11 cellular contexts compared by ENCODE assay signal in the genomic region with DNA sequence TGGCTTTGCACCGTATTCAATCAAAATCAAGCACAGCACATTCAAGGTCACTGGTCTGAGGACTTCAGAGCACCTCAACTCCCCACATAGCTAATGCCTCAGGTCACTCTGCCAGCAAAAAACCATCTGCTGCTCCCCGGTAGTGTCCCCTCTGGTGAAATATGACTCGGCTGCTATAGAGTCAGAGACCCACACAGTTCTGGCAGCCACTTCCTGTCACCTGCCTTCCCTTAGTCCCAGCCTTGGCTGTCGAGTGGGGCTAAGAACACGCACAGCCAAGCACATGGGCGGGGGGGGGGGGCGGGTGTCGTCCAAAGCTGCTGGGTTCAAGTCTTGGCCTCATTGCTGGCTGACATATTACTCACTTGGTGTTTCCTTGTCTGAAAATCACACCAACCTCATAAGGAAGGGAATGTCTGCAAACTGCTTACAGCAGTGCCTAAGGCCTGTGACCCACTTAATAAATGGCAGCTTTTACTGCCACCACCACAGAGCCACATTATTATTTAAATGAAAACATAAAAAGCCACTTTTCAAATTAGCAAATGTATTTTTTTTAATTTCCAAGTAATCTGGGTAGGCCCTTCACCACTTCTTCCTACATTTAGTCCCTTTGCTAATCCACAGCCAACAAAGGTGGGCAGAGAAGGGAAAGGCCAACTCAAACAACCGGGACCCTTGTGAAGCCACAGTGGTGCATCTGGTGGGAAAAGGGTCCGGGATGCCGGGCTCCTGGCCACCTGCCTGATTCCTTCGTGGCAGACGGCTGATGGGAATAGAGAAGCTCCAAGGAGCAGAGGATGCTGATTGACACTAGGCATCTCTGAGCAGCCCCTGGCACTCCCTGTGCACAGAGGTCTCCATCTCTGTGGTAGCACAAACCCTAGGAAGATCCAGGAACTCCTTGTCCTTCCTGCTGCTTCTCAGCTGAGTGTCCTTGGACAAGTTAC. TPM values are rescaled to one million over a fixed set of nuclear protein-coding genes. Genes with fewer than 3 reads are reported as not detected.
DNase-seq lines count a peak whose midpoint lies in the region; ATAC-seq and TF ChIP-seq lines count a peak whose summit lies in the region.
"Had no signal": no experiment of that assay in that cellular context is flagged by ENCODE, and none has a peak within 500 bp of the region (broad histone marks: within the 10 kb centered on the region; RNA-seq: fewer than 3 reads in every experiment).

No MANE protein-coding gene starts in this region.

- peaks cover 5% of the 10 kb centered on the region for H3K9me3 Mint-ChIP-seq in activated B cell treated with CpG ODN at 0.5 μM for 24 hours

- no peak overlapping the region for H3K4me3 ChIP-seq in fibroblast of villous mesenchyme (ENCODE audit: low read depth, low read length)
- H3K4me3 ChIP-seq: lung, thoracic aorta had no signal

- CTCF ChIA-PET in activated B cell treated with CpG ODN at 0.5 μM for 24 hours (lab: Charles Lee) = interaction anchor here (0.9 to 1.2 kb wide), 4 partner anchors 32 to 241 kb away, joined by 3 to 6 read pairs (median 4); no protein-coding TSS in a partner anchor

- no peaks in the 10 kb centered on the region for H3K27me3 Mint-ChIP-seq in activated B cell treated with CpG ODN at 0.5 μM for 24 hours

- intact Hi-C loops in activated B cell treated with CpG ODN at 0.5 μM for 24 hours (cut with micrococcal nuclease) = no loop called here

- peak; percentile 40 for DNase-seq in AG08395 (ENCODE audit: low spot score)
- no peak for DNase-seq in activated B cell treated with CpG ODN at 0.5 μM for 24 hours
- peak; percentile 59 for DNase-seq in fibroblast of villous mesenchyme (ENCODE audit: low read depth)
- no peak for DNase-seq in NCI-H446 treated with DMSO at 0.1 percent for 48 hours (lab: John Stamatoyannopoulos, UW)
- DNase-seq in pons (ENCODE audit: low spot score) = no peak
- no peak for DNase-seq in retina
- DNase-seq in nucleus accumbens (lab: John Stamatoyannopoulos, UW) = no peak
- DNase-seq: Calu3 had no signal

- peaks cover 42% of the 10 kb centered on the region for H3K4me1 Mint-ChIP-seq in activated B cell treated with CpG ODN at 0.5 μM for 24 hours

- peaks cover 85% of the 10 kb centered on the region for H3K36me3 Mint-ChIP-seq in activated B cell treated with CpG ODN at 0.5 μM for 24 hours (ENCODE audit: low read depth)

- no peak overlapping the region for H3K4me3 Mint-ChIP-seq in activated B cell treated with CpG ODN at 0.5 μM for 24 hours

- TF ChIP-seq CTCF in activated B cell treated with CpG ODN at 0.5 μM for 24 hours (IDR thresholded peaks at IDR 0.05) (no peak), fibroblast of villous mesenchyme (IDR thresholded peaks at IDR 0.05; ENCODE audit: insufficient read depth, low read depth, low read length) (no peak)

- H3K27ac Mint-ChIP-seq in activated B cell treated with CpG ODN at 0.5 μM for 24 hours = peak overlapping the region; percentile 25

- peak; percentile 57 for ATAC-seq in HG02852 (IDR thresholded peaks at IDR 0.05; ENCODE audit: unreplicated experiment)
- no peak for ATAC-seq in activated B cell treated with CpG ODN at 0.5 μM for 24 hours (ENCODE audit: low read depth)

- POLR2A ChIA-PET in activated B cell treated with CpG ODN at 0.5 μM for 24 hours (lab: Charles Lee) = interaction anchor here (0.6 kb wide), 2 partner anchors 452 to 616 kb away, joined by 3 to 7 read pairs; a partner anchor contains a TSS

RNA-seq across cellular contexts. Expression of a gene that starts 37.3 kb away (rescaled TPM):
- 47.8 and 53.4 TPM in 2 replicates for total RNA-seq in activated B cell treated with CpG ODN at 0.5 μM for 24 hours
- total RNA-seq in fibroblast of villous mesenchyme = 23.8 and 33.7 TPM in 2 replicates

RNA-seq across cellular contexts. Expression of a gene that starts 37.7 kb away (rescaled TPM):
- total RNA-seq in activated B cell treated with CpG ODN at 0.5 μM for 24 hours = 135 and 148 TPM in 2 replicates
- 63.1 and 110 TPM in 2 replicates for total RNA-seq in fibroblast of villous mesenchyme

Comparison
In these comparisons a context has a peak if more than half of its experiments do, and no peak if none do; other contexts are left out.
1. DNase-seq: peak in AG08395 (single experiment) and fibroblast of villous mesenchyme (single experiment); none in activated B cell treated with CpG ODN at 0.5 μM for 24 hours (single experiment), NCI-H446 treated with DMSO at 0.1 percent for 48 hours (single experiment), pons (single experiment), retina (single experiment) and nucleus accumbens (0 of 56).